1 cellular context compared by ENCODE assay signal in the genomic region with DNA sequence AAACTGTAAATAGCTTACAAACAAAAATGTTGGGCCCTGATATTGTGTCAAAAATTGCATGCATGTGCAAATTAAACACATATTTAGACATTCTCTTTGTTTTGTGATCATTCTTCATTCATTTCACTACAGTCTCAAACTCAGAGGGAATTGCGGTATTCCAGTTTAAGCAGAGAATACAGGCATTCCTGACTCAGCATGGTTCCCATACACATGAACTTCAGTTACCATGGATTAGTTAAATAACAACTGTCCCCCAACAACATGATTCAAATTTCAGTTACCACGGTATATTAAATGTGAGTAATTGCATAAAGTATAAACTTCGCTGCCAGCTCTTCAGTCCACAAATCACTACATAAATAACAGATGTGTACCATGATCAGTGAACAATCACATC.
TF ChIP-seq lines count a peak whose summit lies in the region.

No MANE protein-coding gene starts in this region.

TF ChIP-seq in SK-N-SH treated with all-trans-retinoic acid at 6 μM for 48 hours, 23 proteins besides CTCF, POLR2A, EP300 and RAD21 (continued from another document):
- TF ChIP-seq ZFP30 (CRISPR knock-in tag; IDR thresholded peaks at IDR 0.05) (no peak), ESRRG (CRISPR knock-in tag; IDR thresholded peaks at IDR 0.05) (no peak)
